Comparison of ENCODE assay signal across 11 cellular contexts in genomic region chr11:43694477-43694876, GRCh38. TPM values are rescaled to one million over a fixed set of nuclear protein-coding genes. Genes with fewer than 3 reads are reported as not detected.
DNase-seq lines count a peak whose midpoint lies in the region; ATAC-seq and TF ChIP-seq lines count a peak whose summit lies in the region.
"Had no signal": no experiment of that assay in that cellular context is flagged by ENCODE, and none has a peak within 500 bp of the region (broad histone marks: within the 10 kb centered on the region; RNA-seq: fewer than 3 reads in every experiment).

No MANE protein-coding gene starts in this region.

- no peak for TF ChIP-seq EP300 in gastroesophageal sphincter (IDR thresholded peaks at IDR 0.05)

- H3K27me3 ChIP-seq in gastroesophageal sphincter, result no peaks in the 10 kb centered on the region
- H3K27me3 ChIP-seq: right atrium auricular region had no signal

- H3K36me3 ChIP-seq in gastroesophageal sphincter, result no peaks in the 10 kb centered on the region
- H3K36me3 ChIP-seq: right atrium auricular region had no signal

- H3K4me1 Mint-ChIP-seq in activated naive CD8-positive, alpha-beta T cell treated with anti-CD3 and anti-CD28 coated beads, Interleukin-2, amount 50 U/mL, for 24 hours, result peaks cover 18% of the 10 kb centered on the region

- no peak overlapping the region for H3K27ac ChIP-seq in gastroesophageal sphincter
- H3K27ac ChIP-seq: right atrium auricular region had no signal

- H3K4me3 ChIP-seq in gastroesophageal sphincter, result no peak overlapping the region
- H3K4me3 ChIP-seq: right atrium auricular region had no signal

- no peaks in the 10 kb centered on the region for H3K27me3 Mint-ChIP-seq in activated naive CD8-positive, alpha-beta T cell treated with anti-CD3 and anti-CD28 coated beads, Interleukin-2, amount 50 U/mL, for 24 hours

- ATAC-seq in GM18867 (IDR thresholded peaks at IDR 0.05; ENCODE audit: unreplicated experiment) (peak; percentile 63), GM21619 (IDR thresholded peaks at IDR 0.05; ENCODE audit: unreplicated experiment) (peak; percentile 62), HG03139 (IDR thresholded peaks at IDR 0.05; ENCODE audit: unreplicated experiment) (peak; percentile 53), gastroesophageal sphincter (no peak)
- ATAC-seq in activated naive CD8-positive, alpha-beta T cell treated with anti-CD3 and anti-CD28 coated beads, Interleukin-2, amount 50 U/mL, for 24 hours, result no peak

- WGBS in gastroesophageal sphincter (ENCODE audit: low coverage in 1 of 2), 2 donors, result 84 to 100% methylated on average over 2 of the region's 2 CpGs

- no peak overlapping the region for H3K27ac Mint-ChIP-seq in activated naive CD8-positive, alpha-beta T cell treated with anti-CD3 and anti-CD28 coated beads, Interleukin-2, amount 50 U/mL, for 24 hours

- no peaks in the 10 kb centered on the region for H3K4me1 ChIP-seq in gastroesophageal sphincter

- TF ChIP-seq POLR2A in gastroesophageal sphincter (IDR thresholded peaks at IDR 0.05), result no peak

- H3K4me3 Mint-ChIP-seq in activated naive CD8-positive, alpha-beta T cell treated with anti-CD3 and anti-CD28 coated beads, Interleukin-2, amount 50 U/mL, for 24 hours, result no peak overlapping the region

- H3K36me3 Mint-ChIP-seq in activated naive CD8-positive, alpha-beta T cell treated with anti-CD3 and anti-CD28 coated beads, Interleukin-2, amount 50 U/mL, for 24 hours (ENCODE audit: low read depth), result peaks cover 30% of the 10 kb centered on the region

- TF ChIP-seq CTCF in gastroesophageal sphincter (IDR thresholded peaks at IDR 0.05), result no peak

- H3K9me3 ChIP-seq in gastroesophageal sphincter, result no peaks in the 10 kb centered on the region
- H3K9me3 ChIP-seq: right atrium auricular region had no signal

- H3K9me3 Mint-ChIP-seq in activated naive CD8-positive, alpha-beta T cell treated with anti-CD3 and anti-CD28 coated beads, Interleukin-2, amount 50 U/mL, for 24 hours, result peaks cover 1% of the 10 kb centered on the region

- DNase-seq in kidney glomerular epithelial cell (lab: John Stamatoyannopoulos, UW), result peak; percentile 38
- no peak for DNase-seq in activated naive CD8-positive, alpha-beta T cell treated with anti-CD3 and anti-CD28 coated beads, Interleukin-2, amount 50 U/mL, for 24 hours
- no peak for DNase-seq in NCI-H2029 treated with DMSO at 0.1 percent for 48 hours (lab: John Stamatoyannopoulos, UW)
- no peak for DNase-seq in NCI-H82 (lab: John Stamatoyannopoulos, UW)
- DNase-seq: GDM1, NCI-H345 had no signal

RNA-seq across cellular contexts. Expression of gene HSD17B12, which starts 13.9 kb away (rescaled TPM):
- 10 to 100 TPM; 37.5 to 47.5 (median 42.2) TPM for total RNA-seq in gastroesophageal sphincter

Comparison
In these comparisons a context has a peak if more than half of its experiments do, and no peak if none do; other contexts are left out.
1. ATAC-seq: peak in GM18867 (single experiment), GM21619 (single experiment) and HG03139 (single experiment); none in activated naive CD8-positive, alpha-beta T cell treated with anti-CD3 and anti-CD28 coated beads, Interleukin-2, amount 50 U/mL, for 24 hours (single experiment) and gastroesophageal sphincter (single experiment).